In the genomic region with DNA sequence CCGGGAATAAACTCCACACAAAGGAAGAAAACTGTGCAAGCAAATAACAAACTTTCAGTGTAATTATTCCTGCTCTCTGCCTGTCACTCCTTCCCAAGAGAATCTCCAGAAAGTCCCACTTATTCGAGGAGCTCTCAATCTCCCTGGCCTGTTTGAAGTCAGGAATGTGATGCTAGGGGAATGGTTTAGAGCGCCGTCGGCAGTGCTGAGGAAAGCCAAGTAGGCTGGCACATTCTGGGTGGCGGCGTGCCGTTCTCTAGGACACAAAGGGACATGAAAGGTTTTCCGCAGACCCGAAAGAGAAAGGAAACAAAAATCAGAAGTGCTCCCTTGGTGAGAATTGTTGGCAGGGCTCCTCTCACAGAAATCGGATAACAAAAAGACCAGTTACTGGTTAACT, we compare ENCODE assay signal across 9 cellular contexts.
DNase-seq lines count a peak whose midpoint lies in the region; ATAC-seq and TF ChIP-seq lines count a peak whose summit lies in the region.
"Had no signal": no experiment of that assay in that cellular context is flagged by ENCODE, and none has a peak within 500 bp of the region (broad histone marks: within the 10 kb centered on the region; RNA-seq: fewer than 3 reads in every experiment).

No MANE protein-coding gene starts in this region.

- H3K4me2 ChIP-seq in neural progenitor cell = peak overlapping the region; percentile 16

- peak overlapping the region; percentile 78 for H3K27ac Mint-ChIP-seq in neural progenitor cell
- H3K27ac Mint-ChIP-seq: stimulated activated naive CD8-positive, alpha-beta T cell treated with anti-CD3 and anti-CD28 coated beads, Interleukin-15, Interleukin-2, amounts not matched to agents 100 ng/mL and 50 ng/mL, for 24 hours had no signal

- no peak overlapping the region for H3K4me3 Mint-ChIP-seq in neural progenitor cell
- H3K4me3 Mint-ChIP-seq: stimulated activated naive CD8-positive, alpha-beta T cell treated with anti-CD3 and anti-CD28 coated beads, Interleukin-15, Interleukin-2, amounts not matched to agents 100 ng/mL and 50 ng/mL, for 24 hours had no signal

- H3K9me3 Mint-ChIP-seq in neural progenitor cell = no peaks in the 10 kb centered on the region
- H3K9me3 Mint-ChIP-seq: stimulated activated naive CD8-positive, alpha-beta T cell treated with anti-CD3 and anti-CD28 coated beads, Interleukin-15, Interleukin-2, amounts not matched to agents 100 ng/mL and 50 ng/mL, for 24 hours had no signal

- H4K20me1 ChIP-seq in neural progenitor cell (ENCODE audit: low read depth) = no peaks in the 10 kb centered on the region

- no peak for ATAC-seq in GM21367 (IDR thresholded peaks at IDR 0.05; ENCODE audit: unreplicated experiment)
- no peak for ATAC-seq in GM18861 (IDR thresholded peaks at IDR 0.05; ENCODE audit: unreplicated experiment)

- H3K9me3 ChIP-seq in neural progenitor cell (ENCODE audit: low read depth) = no peaks in the 10 kb centered on the region

- TF ChIP-seq CTCF in fibroblast of the aortic adventitia (IDR thresholded peaks at IDR 0.05; ENCODE audit: insufficient read depth, low read length) (no peak), neural progenitor cell (IDR thresholded peaks at IDR 0.05) (no peak)

- no peak for TF ChIP-seq POLR2A in erythroblast (IDR thresholded peaks at IDR 0.05; ENCODE audit: low read length)

- H2AFZ ChIP-seq in neural progenitor cell (replicated peaks) = peak overlapping the region; percentile 74

- peaks cover 18% of the 10 kb centered on the region for H3K27me3 Mint-ChIP-seq in neural progenitor cell (ENCODE audit: insufficient read depth, low read depth)

- peaks cover 22% of the 10 kb centered on the region for H3K4me1 Mint-ChIP-seq in neural progenitor cell

- H3K4me3 ChIP-seq in fibroblast of the aortic adventitia (ENCODE audit: low read depth, low read length) = peak overlapping the region; percentile 52
- H3K4me3 ChIP-seq in neural progenitor cell = no peak overlapping the region

- no peaks in the 10 kb centered on the region for H3K36me3 ChIP-seq in neural progenitor cell

- peaks cover 20% of the 10 kb centered on the region for H3K4me1 ChIP-seq in neural progenitor cell

- in situ Hi-C loops in ACHN (cut with HindIII; ENCODE audit: low pct_ligation_motif_present, low pct_unique_long_range_greater_than_20kb, low sequenced_read_pairs) = loop anchor here (25.0 kb wide), 1 partner anchor 110 kb away; no protein-coding TSS in a partner anchor

- H3K27ac ChIP-seq in neural progenitor cell = no peak overlapping the region

- no peaks in the 10 kb centered on the region for H3K79me2 ChIP-seq in neural progenitor cell (ENCODE audit: low read depth)

- DNase-seq in ACHN = peak; percentile 7
- DNase-seq in NCI-H1694 (lab: John Stamatoyannopoulos, UW) = peak; percentile 59
- DNase-seq in fibroblast of the aortic adventitia (ENCODE audit: low read depth) = peak; percentile 19
- peak; percentile 59 for DNase-seq in neural progenitor cell (ENCODE audit: low spot score)
- no peak for DNase-seq in COR-L47 (lab: John Stamatoyannopoulos, UW)
- no peak for DNase-seq in erythroblast (lab: John Stamatoyannopoulos, UW)

- no peaks in the 10 kb centered on the region for H3K36me3 Mint-ChIP-seq in neural progenitor cell

- no peaks in the 10 kb centered on the region for H3F3A ChIP-seq in neural progenitor cell (ENCODE audit: low read depth)

- no peak overlapping the region for H3K9ac ChIP-seq in neural progenitor cell

- no peaks in the 10 kb centered on the region for H3K27me3 ChIP-seq in neural progenitor cell

Comparison
In these comparisons a context has a peak if more than half of its experiments do, and no peak if none do; other contexts are left out.
1. DNase-seq: peak in ACHN (single experiment), NCI-H1694 (single experiment), fibroblast of the aortic adventitia (single experiment) and neural progenitor cell (single experiment); none in COR-L47 (single experiment) and erythroblast (0 of 2).